ENCODE assay signal across 6 cellular contexts in genomic region chr16:30194177-30194925, GRCh38. TPM values are rescaled to one million over a fixed set of nuclear protein-coding genes. Genes with fewer than 3 reads are reported as not detected.
DNase-seq lines count a peak whose midpoint lies in the region; ATAC-seq and TF ChIP-seq lines count a peak whose summit lies in the region.
"Not testable (repeated sequence)": the region's sequence is repeated elsewhere in the genome, so short reads cannot be mapped to it uniquely, and the experiment has no call there.

No MANE protein-coding gene starts in this region.

- not testable (repeated sequence) for H3K4me1 ChIP-seq in Panc1 (ENCODE audit: control insufficient read depth, insufficient read depth, low read length); duodenal mucosa (ENCODE audit: control insufficient read depth in 1 of 2, insufficient read depth in 2 of 2, low read length in 2 of 2); mononuclear cell (ENCODE audit: insufficient read depth, low read length)

- in situ Hi-C loops in Panc1 (cut with HindIII; ENCODE audit: low pct_unique_long_range_greater_than_20kb, low sequenced_read_pairs), result not testable (repeated sequence)

- not testable (repeated sequence) for TF ChIP-seq CTCF in Panc1 (IDR thresholded peaks at IDR 0.05)

- peak overlapping the region; percentile 32 to 33; a peak in 3 of 4 replicates for H3K4me3 ChIP-seq in Panc1 (ENCODE audit: low read depth in 2 of 2, low read length in 2 of 2)
- H3K4me3 ChIP-seq in duodenal mucosa (ENCODE audit: low read depth in 1 of 2, low read length in 2 of 2), result peak overlapping the region in 1 of 2 donors; percentile 58
- H3K4me3 ChIP-seq in mononuclear cell (ENCODE audit: low read length), result peak overlapping the region; percentile 20

- CTCF ChIA-PET in Panc1 (lab: Charles Lee), result not testable (repeated sequence)

- not testable (repeated sequence) for H3K27me3 ChIP-seq in Panc1 (ENCODE audit: control insufficient read depth, insufficient read depth, low read length); duodenal mucosa (ENCODE audit: control insufficient read depth in 1 of 2, insufficient read depth in 2 of 2, low read length in 2 of 2); mononuclear cell (ENCODE audit: insufficient read depth, low read length)

- H3K9me3 ChIP-seq in Panc1 (ENCODE audit: control insufficient read depth, insufficient read depth, low read depth, low read length); duodenal mucosa (ENCODE audit: control insufficient read depth in 1 of 2, low read length in 2 of 2); mononuclear cell (ENCODE audit: low read depth, low read length): not testable (repeated sequence)

- peak overlapping the region in 1 of 2 donors; percentile 38 for H3K9ac ChIP-seq in duodenal mucosa (ENCODE audit: low read depth in 1 of 2, low read length in 2 of 2)

- POLR2A ChIA-PET in Panc1 (lab: Charles Lee), result not testable (repeated sequence)

- TSS peak; percentile 99 for BruUV-seq in Panc1 (replicated peaks; lab: Mats Ljungman, UMichigan)

- DNase-seq in Panc1 (ENCODE audit: low read depth, low spot score), result not testable (repeated sequence)
- peak; percentile 42 for DNase-seq in ureter (ENCODE audit: low spot score)

- ATAC-seq in GM19324 (IDR thresholded peaks at IDR 0.05; ENCODE audit: low FRiP score, unreplicated experiment) (peak; percentile 56), HG02970 (IDR thresholded peaks at IDR 0.05; ENCODE audit: low FRiP score, unreplicated experiment) (peak; percentile 45), Panc1 (peak; percentile 84)

- intact Hi-C loops in Panc1 (cut with micrococcal nuclease; ENCODE audit: unreplicated experiment), result not testable (repeated sequence)

- H3K36me3 ChIP-seq in Panc1 (ENCODE audit: control insufficient read depth, insufficient read depth, low read length); duodenal mucosa (ENCODE audit: control insufficient read depth in 1 of 2, insufficient read depth in 2 of 2, low read length in 2 of 2): not testable (repeated sequence)

- not testable (repeated sequence) for H3K27ac ChIP-seq in Panc1 (ENCODE audit: low read length)
- H3K27ac ChIP-seq in duodenal mucosa (ENCODE audit: low read depth, low read length), result peak overlapping the region; percentile 50

RNA-seq across cellular contexts. Expression of gene SLX1A, which starts 0.7 kb away (rescaled TPM):
- total RNA-seq in Panc1 (2021; ENCODE audit: unreplicated experiment), result 18.5 TPM
- 45.6 TPM for polyA plus RNA-seq in Panc1 (2012; ENCODE audit: insufficient read length)
- total RNA-seq in mononuclear cell, result 22.5 TPM
- total RNA-seq in ureter, result 36.4 TPM

RNA-seq across cellular contexts. Expression of gene BOLA2B, which starts 0.9 kb away (rescaled TPM):
- 178 TPM for total RNA-seq in Panc1 (2021; ENCODE audit: unreplicated experiment)
- 353 TPM for polyA plus RNA-seq in Panc1 (2012; ENCODE audit: insufficient read length)
- 35.4 TPM for total RNA-seq in mononuclear cell
- 82.9 TPM for total RNA-seq in ureter

RNA-seq across cellular contexts. Expression of gene SULT1A3, which starts 4.7 kb away (rescaled TPM):
- total RNA-seq in Panc1 (2021; ENCODE audit: unreplicated experiment), result 16.8 TPM
- 4.4 TPM for polyA plus RNA-seq in Panc1 (2012; ENCODE audit: insufficient read length)
- 3.8 TPM for total RNA-seq in mononuclear cell
- total RNA-seq in ureter, result 28.3 TPM

RNA-seq across cellular contexts. Expression of gene CORO1A, which starts 10.9 kb away (rescaled TPM):
- total RNA-seq in Panc1 (2021; ENCODE audit: unreplicated experiment) (3.7 TPM), mononuclear cell (361 TPM), ureter (24.2 TPM)
- polyA plus RNA-seq in Panc1 (2012; ENCODE audit: insufficient read length), result 7.7 TPM

RNA-seq across cellular contexts. Expression of gene NPIPB13, which starts 53.9 kb away (rescaled TPM):
- total RNA-seq in Panc1 (2021; ENCODE audit: unreplicated experiment), result 19.8 TPM
- 4.0 TPM for polyA plus RNA-seq in Panc1 (2012; ENCODE audit: insufficient read length)
- 12.1 TPM for total RNA-seq in mononuclear cell
- total RNA-seq in ureter, result 48.8 TPM
